ENCODE assay signal across 1 cellular context in the genomic region with DNA sequence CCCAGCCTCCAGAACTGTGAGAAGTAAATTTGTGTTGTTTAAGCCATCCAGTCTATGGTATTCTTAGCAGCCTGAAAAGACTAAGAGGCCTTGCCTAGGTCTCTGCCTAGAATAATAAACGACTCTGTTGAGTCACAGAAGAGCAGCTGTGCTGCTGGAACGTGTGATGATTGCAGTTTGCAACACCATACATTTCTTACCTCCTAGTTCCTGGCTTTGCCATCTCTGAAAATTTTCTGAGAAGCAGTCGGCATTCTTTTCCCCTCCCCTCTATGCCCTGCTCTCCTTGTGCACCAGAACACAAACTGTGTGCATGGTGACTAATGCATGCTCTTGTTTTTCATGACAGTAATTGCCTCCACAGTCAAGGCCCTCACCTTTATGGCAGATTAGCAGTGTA.
TF ChIP-seq lines count a peak whose summit lies in the region.

No MANE protein-coding gene starts in this region.

TF ChIP-seq in H1, 55 proteins besides CTCF, POLR2A, EP300 and RAD21 (continued from another document):
- TF ChIP-seq RNF2 (IDR thresholded peaks at IDR 0.05; ENCODE audit: borderline replicate concordance, low read depth, low read length, missing control alignments, poor library complexity, severe bottlenecking), result no peak
- TF ChIP-seq TAF7 (optimal IDR thresholded peaks at IDR 0.05; ENCODE audit: borderline replicate concordance, low read depth, low read length), result no peak
- TF ChIP-seq BRCA1 (IDR thresholded peaks at IDR 0.05; ENCODE audit: low read depth, low read length), result no peak
- no peak for TF ChIP-seq SIX5 (IDR thresholded peaks at IDR 0.05; ENCODE audit: low read depth, low read length)
- no peak for TF ChIP-seq CHD1 (IDR thresholded peaks at IDR 0.05; ENCODE audit: low read depth, low read length)
- no peak for TF ChIP-seq KDM4A (IDR thresholded peaks at IDR 0.05; ENCODE audit: low read depth, low read length, severe bottlenecking)
- no peak for TF ChIP-seq KDM1A (IDR thresholded peaks at IDR 0.05; ENCODE audit: borderline replicate concordance, low read length)
- no peak for TF ChIP-seq SP4 (IDR thresholded peaks at IDR 0.05; ENCODE audit: low read length)
- no peak for TF ChIP-seq JUND (IDR thresholded peaks at IDR 0.05; ENCODE audit: low read length)
- no peak for TF ChIP-seq POLR2AphosphoS5 (IDR thresholded peaks at IDR 0.05; ENCODE audit: low read depth, low read length)
- no peak for TF ChIP-seq PHF8 (conservative IDR thresholded peaks at IDR 0.05; ENCODE audit: low read depth, low read length)
- no peak for TF ChIP-seq SAP30 (IDR thresholded peaks at IDR 0.05; ENCODE audit: insufficient read depth, insufficient replicate concordance, low read length)
- TF ChIP-seq CBX8 (IDR thresholded peaks at IDR 0.05; ENCODE audit: borderline replicate concordance, low read depth, low read length), result no peak
- no peak for TF ChIP-seq TAF1 (IDR thresholded peaks at IDR 0.05; ENCODE audit: low read depth, low read length)
